Comparison of ENCODE assay signal across 19 cellular contexts in the genomic region with DNA sequence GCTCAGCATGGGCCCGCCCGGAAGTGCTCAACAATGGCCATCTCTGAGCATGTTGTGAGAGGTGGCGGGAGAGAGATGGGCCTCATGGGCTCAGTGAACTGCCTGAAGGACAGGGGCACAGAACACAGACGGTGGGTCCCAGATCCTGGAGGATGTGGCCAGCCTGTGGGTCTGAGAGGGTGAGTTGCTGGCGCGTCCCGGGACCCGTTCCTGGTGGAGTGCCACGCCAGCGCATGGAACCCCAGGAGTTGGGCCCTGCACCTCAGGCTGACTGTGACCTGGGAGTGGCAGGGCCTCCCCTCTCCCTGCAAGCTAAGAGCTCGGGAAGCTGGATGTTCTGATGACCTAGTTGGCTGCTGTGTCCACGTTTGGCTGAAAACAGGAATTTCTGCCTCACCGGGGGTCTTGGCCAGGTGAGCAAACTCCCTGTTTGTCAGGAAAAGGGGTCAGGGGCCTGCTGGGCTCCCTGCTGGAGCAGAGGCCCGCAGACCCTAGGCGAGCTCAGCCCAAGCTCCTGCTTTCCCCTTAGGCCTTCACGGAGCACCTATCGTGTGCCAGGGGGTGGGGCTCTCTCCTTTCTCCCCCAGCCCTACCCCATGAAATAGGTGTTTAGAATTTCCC. TPM values are rescaled to one million over a fixed set of nuclear protein-coding genes. Genes with fewer than 3 reads are reported as not detected.
DNase-seq lines count a peak whose midpoint lies in the region; ATAC-seq, FAIRE-seq and TF ChIP-seq lines count a peak whose summit lies in the region.
"Had no signal": no experiment of that assay in that cellular context is flagged by ENCODE, and none has a peak within 500 bp of the region (broad histone marks: within the 10 kb centered on the region; RNA-seq: fewer than 3 reads in every experiment).

No MANE protein-coding gene starts in this region.

- H3K9me3 ChIP-seq in kidney (ENCODE audit: control insufficient read depth in 1 of 2, low read length in 2 of 2) (no peaks in the 10 kb centered on the region), gastrocnemius medialis (no peaks in the 10 kb centered on the region)
- H3K9me3 ChIP-seq in CD4-positive, alpha-beta T cell (ENCODE audit: control insufficient read depth, low read length), result no peaks in the 10 kb centered on the region

- no peak overlapping the region for H3K4me3 Mint-ChIP-seq in CD4-positive, alpha-beta T cell
- H3K4me3 Mint-ChIP-seq: activated naive CD4-positive, alpha-beta T cell treated with anti-CD3 and anti-CD28 coated beads for 36 hours; immature natural killer cell had no signal

- FAIRE-seq in kidney (lab: Jason Lieb, UNC), result no peak
- FAIRE-seq: bronchial epithelial cell, D721Med, endometrium had no signal

- TF ChIP-seq CTCF in kidney (IDR thresholded peaks at IDR 0.05; ENCODE audit: borderline replicate concordance, extremely low read depth, insufficient read depth) (no peak), gastrocnemius medialis (IDR thresholded peaks at IDR 0.05 in 4 of 5, conservative IDR thresholded peaks at IDR 0.05 in 1 of 5) (no peak)
- TF ChIP-seq CTCF in CD4-positive, alpha-beta T cell (IDR thresholded peaks at IDR 0.05), result no peak

- intact Hi-C loops in kidney (cut with DNase I), result no loop called here
- intact Hi-C loops in gastrocnemius medialis (cut with DNase I; ENCODE audit: low total_unique reads), result no loop called here
- intact Hi-C loops in CD4-positive, alpha-beta T cell (cut with DNase I, micrococcal nuclease), result no loop called here

- H3K27me3 Mint-ChIP-seq in CD4-positive, alpha-beta T cell, result peaks cover 12% of the 10 kb centered on the region

- in situ Hi-C loops in gastrocnemius medialis (cut with MboI; ENCODE audit: low sequenced_read_pairs in 4 of 4), result no loop called here

- no peak overlapping the region for H3K27ac Mint-ChIP-seq in CD4-positive, alpha-beta T cell
- H3K27ac Mint-ChIP-seq: activated naive CD4-positive, alpha-beta T cell treated with anti-CD3 and anti-CD28 coated beads for 36 hours; immature natural killer cell had no signal

- H3K4me1 ChIP-seq in kidney (ENCODE audit: control insufficient read depth in 1 of 2, insufficient read depth in 1 of 2, low read depth in 1 of 2, low read length in 2 of 2) (peaks cover 0 to 23% of the 10 kb centered on the region in 2 donors), gastrocnemius medialis (peaks cover 0 to 3% of the 10 kb centered on the region in 2 donors)

- no peaks in the 10 kb centered on the region for H3K9me3 Mint-ChIP-seq in CD4-positive, alpha-beta T cell
- H3K9me3 Mint-ChIP-seq: activated naive CD4-positive, alpha-beta T cell treated with anti-CD3 and anti-CD28 coated beads for 36 hours; immature natural killer cell had no signal

- no peaks in the 10 kb centered on the region for H3K4me1 Mint-ChIP-seq in CD4-positive, alpha-beta T cell (ENCODE audit: low read depth)
- H3K4me1 Mint-ChIP-seq: immature natural killer cell had no signal

- H3K36me3 ChIP-seq in H7 (replicated peaks; ENCODE audit: control insufficient read depth, insufficient read depth, low read length) (no peaks in the 10 kb centered on the region), kidney (ENCODE audit: control insufficient read depth in 1 of 2, insufficient read depth in 2 of 2, low read length in 2 of 2) (peaks cover 0 to 18% of the 10 kb centered on the region in 2 donors), gastrocnemius medialis (peaks cover 0 to 5% of the 10 kb centered on the region in 2 donors)

- no peak for TF ChIP-seq POLR2A in gastrocnemius medialis (IDR thresholded peaks at IDR 0.05)

- H3K27me3 ChIP-seq in H7 (ENCODE audit: control insufficient read depth, insufficient read depth, low read length), result no peaks in the 10 kb centered on the region; the same call in 1 of the 2 replicates
- H3K27me3 ChIP-seq in gastrocnemius medialis, result no peaks in the 10 kb centered on the region
- no peaks in the 10 kb centered on the region for H3K27me3 ChIP-seq in CD4-positive, alpha-beta T cell (ENCODE audit: control insufficient read depth, insufficient read depth, low read length)

- H3K27ac ChIP-seq in caudate nucleus (ENCODE audit: low read depth, low read length) (peak overlapping the region; percentile 18), kidney (ENCODE audit: low read depth in 2 of 2, low read length in 2 of 2) (peak overlapping the region; percentile 36 to 43), gastrocnemius medialis (peak overlapping the region; percentile 44 to 67 (median 65))
- no peak overlapping the region for H3K27ac ChIP-seq in CD4-positive, alpha-beta T cell (ENCODE audit: low read depth, low read length)

- H3K4me3 ChIP-seq in H7 (ENCODE audit: insufficient read depth, low read depth, low read length) (no peak overlapping the region), kidney (ENCODE audit: low read length in 2 of 2) (no peak overlapping the region), gastrocnemius medialis (no peak overlapping the region)

- H3K9ac ChIP-seq in kidney (ENCODE audit: low read length in 2 of 2), result no peak overlapping the region

- no peak for ATAC-seq in gastrocnemius medialis
- ATAC-seq in CD4-positive, alpha-beta T cell (ENCODE audit: poor library complexity), result no peak
- no peak for ATAC-seq in HG03439 (IDR thresholded peaks at IDR 0.05; ENCODE audit: unreplicated experiment)
- ATAC-seq: Panc1 had no signal

- CTCF ChIA-PET in CD4-positive, alpha-beta T cell (lab: Charles Lee), result interaction anchor here (0.5 to 0.8 kb wide), 2 partner anchors 102 to 824 kb away, joined by 3 read pairs; no protein-coding TSS in a partner anchor

- POLR2A ChIA-PET in CD4-positive, alpha-beta T cell (lab: Charles Lee), result no interaction called here

- no peaks in the 10 kb centered on the region for H3K36me3 Mint-ChIP-seq in CD4-positive, alpha-beta T cell (ENCODE audit: low read depth)
- H3K36me3 Mint-ChIP-seq: immature natural killer cell had no signal

- DNase-seq in H7 (peak; percentile 64), caudate nucleus (lab: John Stamatoyannopoulos, UW) (no peak), kidney (peak; percentile 62), gastrocnemius medialis (no peak), DMS79 (lab: John Stamatoyannopoulos, UW) (no peak), SK-N-DZ (ENCODE audit: low spot score) (no peak)
- DNase-seq in CD4-positive, alpha-beta T cell, result no peak
- DNase-seq: activated naive CD4-positive, alpha-beta T cell treated with anti-CD3 and anti-CD28 coated beads for 36 hours; foreskin melanocyte; immature natural killer cell; MM.1S; NCI-H2107; NCI-H748 treated with DMSO at 0.1 percent for 48 hours; SW 1271 had no signal

RNA-seq across cellular contexts. Expression of a gene that starts 15.0 kb away (rescaled TPM):
- 0.63 and 0.94 TPM in 2 replicates for total RNA-seq in H7 (2014; rRNA removed; shearing (Covaris generic))
- total RNA-seq in kidney (136 TPM), gastrocnemius medialis (10 to 100 TPM; 14.5 to 35.5 (median 23.4) TPM)
- polyA plus RNA-seq in kidney (ENCODE audit: insufficient read depth, low read depth, low replicate concordance), result 105 TPM
- 0.68 and 0.96 TPM in 2 replicates for polyA plus RNA-seq in SK-N-DZ (2014; cell fraction: cytosol; rRNA removed)
- polyA plus RNA-seq in SK-N-DZ (2014; cell fraction: nucleus; rRNA removed), result 0.51 and 1.5 TPM in 2 replicates
- total RNA-seq in CD4-positive, alpha-beta T cell, result 1 to 10 TPM; 1.8 to 2.4 TPM

Comparison
In these comparisons a context has a peak if more than half of its experiments do, and no peak if none do; other contexts are left out.
1. DNase-seq: peak in H7 (single experiment) and kidney (single experiment); none in caudate nucleus (0 of 61), gastrocnemius medialis (0 of 2), DMS79 (single experiment), SK-N-DZ (single experiment) and CD4-positive, alpha-beta T cell (0 of 10).